ENCODE assay signal across 8 cellular contexts in genomic region chr15:83446904-83447708, GRCh38. TPM values are rescaled to one million over a fixed set of nuclear protein-coding genes. Genes with fewer than 3 reads are reported as not detected.
DNase-seq lines count a peak whose midpoint lies in the region; ATAC-seq and TF ChIP-seq lines count a peak whose summit lies in the region.

TSS of gene SH3GL3 (plus strand) at chr15:83447341. CDS start at chr15:83447534, 193 bp downstream.

- peak within 1 kb of the TSS; percentile 64 for H3K4me3 Mint-ChIP-seq in activated CD8-positive, alpha-beta T cell treated with anti-CD3 and anti-CD28 coated beads, Interleukin-2, amount 10 ng/mL, durations not matched to agents 7 days and 5 days
- peak within 1 kb of the TSS; percentile 83 for H3K4me3 Mint-ChIP-seq in endodermal cell

- peak; percentile 94 for ATAC-seq in activated CD8-positive, alpha-beta T cell treated with anti-CD3 and anti-CD28 coated beads, Interleukin-2, amount 10 ng/mL, durations not matched to agents 7 days and 5 days
- peak; percentile 96 to 97 for ATAC-seq in lower lobe of right lung
- ATAC-seq in HG03135 (IDR thresholded peaks at IDR 0.05; ENCODE audit: unreplicated experiment) = no peak

- TF ChIP-seq CTCF in GM12875 (IDR thresholded peaks at IDR 0.05; ENCODE audit: borderline replicate concordance, insufficient read depth, low read depth, low read length) (no peak), endodermal cell (conservative IDR thresholded peaks at IDR 0.05) (peak; percentile 72), lower lobe of right lung (IDR thresholded peaks at IDR 0.05) (no peak), GM10248 (IDR thresholded peaks at IDR 0.05; ENCODE audit: control extremely low read depth, extremely low read depth, low read depth, missing control alignments) (no peak)

- peak within 1 kb of the TSS; percentile 34 for H3K9ac ChIP-seq in endodermal cell (ENCODE audit: extremely low read depth, low read length, poor library complexity, severe bottlenecking)

- H3K4me1 Mint-ChIP-seq in activated CD8-positive, alpha-beta T cell treated with anti-CD3 and anti-CD28 coated beads, Interleukin-2, amount 10 ng/mL, durations not matched to agents 7 days and 5 days (ENCODE audit: low read depth) = peaks cover 9% of the 10 kb centered on the region
- peaks cover 17% of the 10 kb centered on the region for H3K4me1 Mint-ChIP-seq in endodermal cell

- H3K27ac Mint-ChIP-seq in activated CD8-positive, alpha-beta T cell treated with anti-CD3 and anti-CD28 coated beads, Interleukin-2, amount 10 ng/mL, durations not matched to agents 7 days and 5 days = peak within 1 kb of the TSS; percentile 11
- peak within 1 kb of the TSS; percentile 95 for H3K27ac Mint-ChIP-seq in endodermal cell

- H3K36me3 Mint-ChIP-seq in activated CD8-positive, alpha-beta T cell treated with anti-CD3 and anti-CD28 coated beads, Interleukin-2, amount 10 ng/mL, durations not matched to agents 7 days and 5 days (ENCODE audit: low read depth) = no peaks in the 10 kb centered on the region
- no peaks in the 10 kb centered on the region for H3K36me3 Mint-ChIP-seq in endodermal cell (ENCODE audit: low read depth)

- CTCF ChIA-PET in activated CD8-positive, alpha-beta T cell treated with anti-CD3 and anti-CD28 coated beads, Interleukin-2, amount 10 ng/mL, durations not matched to agents 7 days and 5 days (lab: Charles Lee) = interaction anchor here (0.7 to 2.4 kb wide), 6 partner anchors 9 to 124 kb away, joined by 3 to 13 read pairs (median 5); no protein-coding TSS in a partner anchor
- CTCF ChIA-PET in GM10248 (lab: Yijun Ruan, JAX) = interaction anchor here (0.7 to 3.1 kb wide), 2 partner anchors 8 to 9 kb away, joined by 3 to 18 read pairs; no protein-coding TSS in a partner anchor

- H3K4me3 ChIP-seq in GM12875 (ENCODE audit: low read depth, low read length) = peak within 1 kb of the TSS; percentile 10
- H3K4me3 ChIP-seq in endodermal cell (ENCODE audit: low read length) = peak within 1 kb of the TSS; percentile 81
- H3K4me3 ChIP-seq in lower lobe of right lung = peak within 1 kb of the TSS; percentile 48

- H3K27me3 Mint-ChIP-seq in activated CD8-positive, alpha-beta T cell treated with anti-CD3 and anti-CD28 coated beads, Interleukin-2, amount 10 ng/mL, durations not matched to agents 7 days and 5 days (ENCODE audit: low read depth) = peaks cover 43% of the 10 kb centered on the region
- H3K27me3 Mint-ChIP-seq in endodermal cell (ENCODE audit: insufficient read depth) = peaks cover 27% of the 10 kb centered on the region

- H3K27me3 ChIP-seq in endodermal cell (ENCODE audit: control insufficient read depth, insufficient read depth, low read length, poor library complexity, severe bottlenecking) = peaks cover 10% of the 10 kb centered on the region
- peaks cover 25% of the 10 kb centered on the region for H3K27me3 ChIP-seq in lower lobe of right lung (ENCODE audit: low read depth)

- H3K4me1 ChIP-seq in endodermal cell (ENCODE audit: control insufficient read depth, insufficient read depth, low read length) (peaks cover 14% of the 10 kb centered on the region), lower lobe of right lung (peaks cover 7% of the 10 kb centered on the region)

- no peaks in the 10 kb centered on the region for H3K9me3 Mint-ChIP-seq in activated CD8-positive, alpha-beta T cell treated with anti-CD3 and anti-CD28 coated beads, Interleukin-2, amount 10 ng/mL, durations not matched to agents 7 days and 5 days (ENCODE audit: insufficient read depth)
- H3K9me3 Mint-ChIP-seq in endodermal cell = no peaks in the 10 kb centered on the region

- peak; percentile 26 for DNase-seq in NCI-H1092 (lab: John Stamatoyannopoulos, UW)
- DNase-seq in activated CD8-positive, alpha-beta T cell treated with anti-CD3 and anti-CD28 coated beads, Interleukin-2, amount 10 ng/mL, durations not matched to agents 7 days and 5 days = peak; percentile 74
- peak; percentile 94 for DNase-seq in endodermal cell
- DNase-seq in lower lobe of right lung = peak; percentile 90
- peak; percentile 49 for DNase-seq in stimulated activated CD4-positive, alpha-beta T cell treated with anti-CD3 and anti-CD28 coated beads, Interleukin-4, amount 100 ng/mL, for 24 hours
- DNase-seq in GM10248 (ENCODE audit: extremely low spot score) = no peak

- POLR2A ChIA-PET in activated CD8-positive, alpha-beta T cell treated with anti-CD3 and anti-CD28 coated beads, Interleukin-2, amount 10 ng/mL, durations not matched to agents 7 days and 5 days (lab: Charles Lee) = no interaction called here
- POLR2A ChIA-PET in GM10248 (lab: Yijun Ruan, JAX) = no interaction called here

- intact Hi-C loops in lower lobe of right lung (cut with DNase I) = no loop called here

- H3K36me3 ChIP-seq in endodermal cell (ENCODE audit: control insufficient read depth, insufficient read depth, low read length) (no peaks in the 10 kb centered on the region), lower lobe of right lung (no peaks in the 10 kb centered on the region)

- WGBS in endodermal cell (ENCODE audit: insufficient coverage in 1 of 2, insufficient read length in 1 of 2), 2 experiments = 0 to 1% methylated on average over 13 to 68 of the region's 68 CpGs

- H3K27ac ChIP-seq in endodermal cell (ENCODE audit: low read depth, low read length) = no peak within 1 kb of the TSS
- no peak within 1 kb of the TSS for H3K27ac ChIP-seq in lower lobe of right lung

- H3K9me3 ChIP-seq in endodermal cell (ENCODE audit: control insufficient read depth, low read length) (no peaks in the 10 kb centered on the region), lower lobe of right lung (no peaks in the 10 kb centered on the region)

RNA-seq across cellular contexts. Expression of gene SH3GL3, which starts in this region (rescaled TPM):
- not detected for total RNA-seq in activated CD8-positive, alpha-beta T cell treated with anti-CD3 and anti-CD28 coated beads, Interleukin-2, amount 10 ng/mL, durations not matched to agents 7 days and 5 days
- total RNA-seq in endodermal cell = 1 to 10 TPM; 3.5 to 3.8 TPM
- 3.9 TPM for polyA plus RNA-seq in endodermal cell (2013, experiment 1 of 2)
- polyA plus RNA-seq in endodermal cell (2013, experiment 2 of 2) = 4.6 TPM
- total RNA-seq in lower lobe of right lung = 2.6 TPM

Comparison
In these comparisons a context has a peak if more than half of its experiments do, and no peak if none do; other contexts are left out.
1. Peak in DNase-seq and ATAC-seq in activated CD8-positive, alpha-beta T cell treated with anti-CD3 and anti-CD28 coated beads, Interleukin-2, amount 10 ng/mL, durations not matched to agents 7 days and 5 days; RNA of the gene not detected or under 1 TPM.
2. H3K4me3 ChIP-seq: peak in every context shown above with its lines; median percentile 81 in endodermal cell; 48 in lower lobe of right lung; 10 in GM12875.